In genomic region chr2:46615555-46616487, GRCh38 we compare ENCODE assay signal across 1 cellular context.
TF ChIP-seq lines count a peak whose summit lies in the region.

No MANE protein-coding gene starts in this region.

TF ChIP-seq in HepG2, 621 proteins besides CTCF, POLR2A, EP300 and RAD21 (continued from another document):
- no peak for TF ChIP-seq BCLAF1 (IDR thresholded peaks at IDR 0.05)
- 0 out of 2 replicates have a peak, but pooled peaks have one; percentile 19 for TF ChIP-seq DRAP1 (CRISPR knock-in tag; IDR thresholded peaks at IDR 0.05)
- no peak for TF ChIP-seq SYNCRIP (IDR thresholded peaks at IDR 0.05; ENCODE audit: insufficient read depth, low read depth, low read length)
- TF ChIP-seq ZNF513 (CRISPR knock-in tag; conservative IDR thresholded peaks at IDR 0.05): no peak
- TF ChIP-seq PHF21A (CRISPR knock-in tag; IDR thresholded peaks at IDR 0.05): peak; percentile 38
- 0 out of 2 replicates have a peak, but pooled peaks have one; percentile 1 for TF ChIP-seq ZSCAN9 (CRISPR knock-in tag; IDR thresholded peaks at IDR 0.05; ENCODE audit: borderline replicate concordance)
- peak; percentile 9; the same call in 1 of the 2 replicates for TF ChIP-seq ZNF780A (CRISPR knock-in tag; IDR thresholded peaks at IDR 0.05)
- 0 out of 2 replicates have a peak, but pooled peaks have one; percentile 17 for TF ChIP-seq ZNF710 (CRISPR knock-in tag; IDR thresholded peaks at IDR 0.05; ENCODE audit: borderline replicate concordance)
- no peak for TF ChIP-seq ZNF530 (CRISPR knock-in tag; IDR thresholded peaks at IDR 0.05; ENCODE audit: low read depth)
- TF ChIP-seq GMEB2 (CRISPR knock-in tag; IDR thresholded peaks at IDR 0.05; ENCODE audit: low read depth): 0 out of 2 replicates have a peak, but pooled peaks have one; percentile 24
- no peak for TF ChIP-seq MAFF (IDR thresholded peaks at IDR 0.05; ENCODE audit: low read depth, low read length)
- TF ChIP-seq MATR3 (CRISPR knock-in tag; IDR thresholded peaks at IDR 0.05): no peak
- no peak for TF ChIP-seq FLYWCH1 (CRISPR knock-in tag; IDR thresholded peaks at IDR 0.05)
- TF ChIP-seq MAZ (IDR thresholded peaks at IDR 0.05; ENCODE audit: borderline replicate concordance, low read depth, low read length): no peak
- TF ChIP-seq MAZ (CRISPR knock-in tag; IDR thresholded peaks at IDR 0.05; ENCODE audit: low read depth): no peak
- TF ChIP-seq STAG1 (CRISPR knock-in tag; IDR thresholded peaks at IDR 0.05): no peak
- TF ChIP-seq ZNF766 (CRISPR knock-in tag; IDR thresholded peaks at IDR 0.05; ENCODE audit: borderline replicate concordance): no peak
- no peak for TF ChIP-seq ZNF562 (CRISPR knock-in tag; IDR thresholded peaks at IDR 0.05; ENCODE audit: borderline replicate concordance)
- no peak for TF ChIP-seq THAP9 (CRISPR knock-in tag; IDR thresholded peaks at IDR 0.05; ENCODE audit: borderline replicate concordance)
- peak; percentile 68 for TF ChIP-seq HNF4A (CRISPR knock-in tag; IDR thresholded peaks at IDR 0.05)
- TF ChIP-seq ZBTB25 (CRISPR knock-in tag; IDR thresholded peaks at IDR 0.05): no peak
- no peak for TF ChIP-seq HDAC2 (CRISPR knock-in tag; IDR thresholded peaks at IDR 0.05)
- TF ChIP-seq ZBTB49 (CRISPR knock-in tag; IDR thresholded peaks at IDR 0.05; ENCODE audit: borderline replicate concordance): 0 out of 2 replicates have a peak, but pooled peaks have one; percentile 48
- TF ChIP-seq PBX2 (CRISPR knock-in tag; IDR thresholded peaks at IDR 0.05): no peak
- TF ChIP-seq HOXA9 (CRISPR knock-in tag; IDR thresholded peaks at IDR 0.05; ENCODE audit: borderline replicate concordance): peak; percentile 22; the same call in 1 of the 2 replicates
- TF ChIP-seq PITX1 (CRISPR knock-in tag; IDR thresholded peaks at IDR 0.05): no peak
- TF ChIP-seq HMGXB4 (CRISPR knock-in tag; IDR thresholded peaks at IDR 0.05; ENCODE audit: borderline replicate concordance in 1 of 2, low read depth in 1 of 2): no peak
- no peak for TF ChIP-seq USF2 (IDR thresholded peaks at IDR 0.05; ENCODE audit: low read depth, low read length)
- no peak for TF ChIP-seq USF2 (CRISPR knock-in tag; IDR thresholded peaks at IDR 0.05; ENCODE audit: borderline replicate concordance)
- no peak for TF ChIP-seq MYNN (CRISPR knock-in tag; IDR thresholded peaks at IDR 0.05; ENCODE audit: low read depth)
- TF ChIP-seq ONECUT2 (CRISPR knock-in tag; IDR thresholded peaks at IDR 0.05): 0 out of 2 replicates have a peak, but pooled peaks have one; percentile 16
- 0 out of 2 replicates have a peak, but pooled peaks have one; percentile 26 for TF ChIP-seq HDAC1 (CRISPR knock-in tag; IDR thresholded peaks at IDR 0.05)
- TF ChIP-seq NFE2 (CRISPR knock-in tag; IDR thresholded peaks at IDR 0.05): no peak
- 0 out of 2 replicates have a peak, but pooled peaks have one; percentile 12 for TF ChIP-seq NAIF1 (CRISPR knock-in tag; IDR thresholded peaks at IDR 0.05; ENCODE audit: borderline replicate concordance)
- no peak for TF ChIP-seq ZNF878 (CRISPR knock-in tag; IDR thresholded peaks at IDR 0.05)
- TF ChIP-seq ZNF460 (CRISPR knock-in tag; IDR thresholded peaks at IDR 0.05; ENCODE audit: borderline replicate concordance): no peak
- no peak for TF ChIP-seq MED13 (CRISPR knock-in tag; IDR thresholded peaks at IDR 0.05)
- no peak for TF ChIP-seq SAP130 (CRISPR knock-in tag; IDR thresholded peaks at IDR 0.05; ENCODE audit: low read depth)
